ENCODE assay signal across 9 cellular contexts in genomic region chr12:113056381-113056630, GRCh38. TPM values are rescaled to one million over a fixed set of nuclear protein-coding genes. Genes with fewer than 3 reads are reported as not detected.
A peak's percentile ranks its signal among the peaks of the same experiment; 100 is the strongest.
DNase-seq lines count a peak whose midpoint lies in the region; ATAC-seq and TF ChIP-seq lines count a peak whose summit lies in the region.
"Had no signal": no experiment of that assay in that cellular context is flagged by ENCODE, and none has a peak within 500 bp of the region (broad histone marks: within the 10 kb centered on the region; RNA-seq: fewer than 3 reads in every experiment).

No MANE protein-coding gene starts in this region.

- H3K36me3 ChIP-seq in heart right ventricle (no peaks in the 10 kb centered on the region), brain microvascular endothelial cell (replicated peaks) (no peaks in the 10 kb centered on the region), muscle layer of duodenum (ENCODE audit: control insufficient read depth in 1 of 2, insufficient read depth in 2 of 2, low read length in 2 of 2) (no peaks in the 10 kb centered on the region)

- H3K4me1 Mint-ChIP-seq in type B pancreatic cell (ENCODE audit: unreplicated experiment) = no peaks in the 10 kb centered on the region

- TF ChIP-seq CTCF in heart right ventricle (IDR thresholded peaks at IDR 0.05) = no peak
- no peak for TF ChIP-seq CTCF in brain microvascular endothelial cell (IDR thresholded peaks at IDR 0.05; ENCODE audit: low read depth, low read length, missing control alignments)
- TF ChIP-seq CTCF in type B pancreatic cell (conservative IDR thresholded peaks at IDR 0.05) = no peak

- no peaks in the 10 kb centered on the region for H3K36me3 Mint-ChIP-seq in type B pancreatic cell

- peaks cover 0 to 16% (median 14%) of the 10 kb centered on the region in 9 donors for H3K4me1 ChIP-seq in heart right ventricle
- peaks cover 0 to 10% of the 10 kb centered on the region in 2 donors for H3K4me1 ChIP-seq in muscle layer of duodenum (ENCODE audit: control insufficient read depth in 1 of 2, insufficient read depth in 2 of 2, low read length in 2 of 2)

- ATAC-seq in heart right ventricle (no peak), GM21447 (IDR thresholded peaks at IDR 0.05; ENCODE audit: unreplicated experiment) (no peak)

- intact Hi-C loops in heart right ventricle (cut with DNase I) (loop anchor here in 3 of 10 donors (5.0 to 10.0 kb wide), 2 partner anchors 36 to 98 kb away; no protein-coding TSS in a partner anchor), cardiac septum (cut with DNase I) (no loop called here)

- H3K27me3 ChIP-seq in heart right ventricle (peaks cover 0 to 82% (median 46%) of the 10 kb centered on the region in 7 donors), brain microvascular endothelial cell (replicated peaks) (peaks cover 50% of the 10 kb centered on the region), muscle layer of duodenum (ENCODE audit: low read depth, low read length) (peaks cover 8% of the 10 kb centered on the region)

- H3K4me3 ChIP-seq in heart right ventricle = peak overlapping the region; percentile 41 to 66 (median 60)
- peak overlapping the region; percentile 9 for H3K4me3 ChIP-seq in brain microvascular endothelial cell (ENCODE audit: low read depth, low read length)
- H3K4me3 ChIP-seq in muscle layer of duodenum (ENCODE audit: low read depth in 1 of 2, low read length in 2 of 2) = peak overlapping the region; percentile 11 to 65

- H3K27ac ChIP-seq in heart right ventricle (peak overlapping the region in 5 of 10 donors; percentile 19 to 56 (median 53)), brain microvascular endothelial cell (no peak overlapping the region), muscle layer of duodenum (ENCODE audit: low read length) (no peak overlapping the region)

- peak overlapping the region; percentile 66 for H3K4me3 Mint-ChIP-seq in type B pancreatic cell

- no peaks in the 10 kb centered on the region for H3K9me3 ChIP-seq in heart right ventricle
- no peaks in the 10 kb centered on the region for H3K9me3 ChIP-seq in muscle layer of duodenum (ENCODE audit: control insufficient read depth in 1 of 2, low read length in 2 of 2)

- DNase-seq in heart right ventricle (no peak), cardiac septum (ENCODE audit: low spot score) (no peak), brain microvascular endothelial cell (no peak), type B pancreatic cell (ENCODE audit: extremely low spot score, unreplicated experiment) (no peak), AG20443 (ENCODE audit: low spot score) (no peak), NCI-H2171 (lab: John Stamatoyannopoulos, UW) (no peak)
- DNase-seq: NCI-H1694 had no signal

- H3K9me3 Mint-ChIP-seq in type B pancreatic cell = no peaks in the 10 kb centered on the region

- no peak overlapping the region for H3K27ac Mint-ChIP-seq in type B pancreatic cell

- in situ Hi-C loops in brain microvascular endothelial cell (cut with HindIII; ENCODE audit: low pct_ligation_motif_present, low sequenced_read_pairs) = no loop called here

- peaks cover 58% of the 10 kb centered on the region for H3K27me3 Mint-ChIP-seq in type B pancreatic cell

- 6 to 8% methylated on average over 8 of the region's 8 CpGs for WGBS in heart right ventricle, 2 donors

RNA-seq across cellular contexts. Expression of gene DTX1, which starts 0.2 kb away (rescaled TPM):
- total RNA-seq in heart right ventricle (1 to 10 TPM in 9 of 10 donors, under 1 TPM in 1; 0.94 to 6.4 (median 1.8) TPM), cardiac septum (2.6 TPM), type B pancreatic cell (ENCODE audit: low replicate concordance) (1.4 and 2.4 TPM in 2 replicates)
- 1 to 10 TPM; 1.0 to 1.1 TPM for polyA plus RNA-seq in heart right ventricle

Comparison
In these comparisons a context has a peak if more than half of its experiments do, and no peak if none do; other contexts are left out.
1. H3K4me3 ChIP-seq: peak in every context shown above with its lines; median percentile 60 in heart right ventricle; 38 in muscle layer of duodenum; 9 in brain microvascular endothelial cell.